Comparison of ENCODE assay signal across 16 cellular contexts in the genomic region with DNA sequence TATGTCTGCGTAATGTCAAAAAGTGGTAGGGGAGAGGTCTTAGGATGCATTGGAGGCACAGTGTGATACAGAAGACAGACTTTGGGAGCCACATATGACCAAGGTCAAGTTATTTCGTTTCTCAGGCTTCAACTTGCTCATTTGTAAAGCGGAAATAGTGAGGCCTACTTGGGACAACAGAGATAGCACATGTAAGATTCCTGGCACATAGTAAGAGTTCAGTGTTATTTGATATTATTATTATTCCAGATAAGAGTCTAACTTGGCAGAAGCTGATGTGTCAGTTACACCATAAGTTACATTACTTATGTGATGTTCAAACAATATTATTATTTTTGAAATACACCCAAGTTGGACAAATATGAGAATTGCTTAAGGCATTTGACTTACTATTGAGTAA. TPM values are rescaled to one million over a fixed set of nuclear protein-coding genes. Genes with fewer than 3 reads are reported as not detected.
DNase-seq lines count a peak whose midpoint lies in the region.
"Had no signal": no experiment of that assay in that cellular context is flagged by ENCODE, and none has a peak within 500 bp of the region (broad histone marks: within the 10 kb centered on the region; RNA-seq: fewer than 3 reads in every experiment).

No MANE protein-coding gene starts in this region.

- H3K27ac ChIP-seq in SJCRH30: no peak overlapping the region
- H3K27ac ChIP-seq: PC-9, SK-N-MC had no signal

- H3K27me3 ChIP-seq in adipocyte (replicated peaks; ENCODE audit: control insufficient read depth, insufficient read depth, low read length): no peaks in the 10 kb centered on the region
- H3K27me3 ChIP-seq in SJCRH30: 0 out of 2 replicates have a peak, but pooled peaks cover 3% of the 10 kb centered on the region

- H3K36me3 ChIP-seq in adipocyte (ENCODE audit: control insufficient read depth, insufficient read depth, low read length, severe bottlenecking) (no peaks in the 10 kb centered on the region), SJCRH30 (no peaks in the 10 kb centered on the region)

- H3K4me1 ChIP-seq in adipocyte (ENCODE audit: control insufficient read depth, insufficient read depth, low read length) (peaks cover 24% of the 10 kb centered on the region), SJCRH30 (no peaks in the 10 kb centered on the region)

- H3K9me3 ChIP-seq in adipocyte (ENCODE audit: control insufficient read depth, low read length) (no peaks in the 10 kb centered on the region), SJCRH30 (replicated peaks) (no peaks in the 10 kb centered on the region)

- no peak overlapping the region for H3K9ac ChIP-seq in adipocyte (ENCODE audit: low read length)

- H3K4me3 ChIP-seq in adipocyte (ENCODE audit: low read length) (peak overlapping the region; percentile 21), SJCRH30 (no peak overlapping the region)
- H3K4me3 ChIP-seq: PC-9, SK-N-MC had no signal

- DNase-seq in Daoy (ENCODE audit: low read depth) (peak; percentile 23), adipocyte (ENCODE audit: low read depth) (no peak), fibroblast of gingiva (ENCODE audit: low read depth) (peak; percentile 12), stromal cell of bone marrow (ENCODE audit: low read depth) (peak; percentile 36), SJCRH30 (no peak), amniotic stem cell (lab: John Stamatoyannopoulos, UW) (no peak), NCI-H1105 treated with DMSO at 0.1 percent for 48 hours (lab: John Stamatoyannopoulos, UW) (no peak)
- DNase-seq: CD4-positive, alpha-beta T cell; DMS53; H7; NCI-H146; NCI-H2081; NCI-H748 treated with DMSO at 0.1 percent for 48 hours; PC-9 had no signal

RNA-seq across cellular contexts. Expression of gene CYP4X1, which starts 10.2 kb away (rescaled TPM):
- 0.77 and 1.0 TPM in 2 replicates for total RNA-seq in Daoy (2014; rRNA removed; shearing (Covaris generic))
- total RNA-seq in SJCRH30 (2014; rRNA removed; shearing (Covaris generic)): not detected in 2 replicates
- total RNA-seq: CD4-positive, alpha-beta T cell; PC-9 had no signal

RNA-seq across cellular contexts. Expression of gene CYP4Z1, which starts 53.8 kb away (rescaled TPM):
- total RNA-seq in Daoy (2014; rRNA removed; shearing (Covaris generic)): not detected in 2 replicates
- total RNA-seq in SJCRH30 (2014; rRNA removed; shearing (Covaris generic)): not detected in 2 replicates
- total RNA-seq: CD4-positive, alpha-beta T cell; H7; NCI-H460; PC-9 had no signal

Comparison
In these comparisons a context has a peak if more than half of its experiments do, and no peak if none do; other contexts are left out.
1. DNase-seq: peak in Daoy (single experiment), fibroblast of gingiva (single experiment) and stromal cell of bone marrow (single experiment); none in adipocyte (single experiment), SJCRH30 (0 of 2), amniotic stem cell (single experiment) and NCI-H1105 treated with DMSO at 0.1 percent for 48 hours (single experiment).